In the genomic region with DNA sequence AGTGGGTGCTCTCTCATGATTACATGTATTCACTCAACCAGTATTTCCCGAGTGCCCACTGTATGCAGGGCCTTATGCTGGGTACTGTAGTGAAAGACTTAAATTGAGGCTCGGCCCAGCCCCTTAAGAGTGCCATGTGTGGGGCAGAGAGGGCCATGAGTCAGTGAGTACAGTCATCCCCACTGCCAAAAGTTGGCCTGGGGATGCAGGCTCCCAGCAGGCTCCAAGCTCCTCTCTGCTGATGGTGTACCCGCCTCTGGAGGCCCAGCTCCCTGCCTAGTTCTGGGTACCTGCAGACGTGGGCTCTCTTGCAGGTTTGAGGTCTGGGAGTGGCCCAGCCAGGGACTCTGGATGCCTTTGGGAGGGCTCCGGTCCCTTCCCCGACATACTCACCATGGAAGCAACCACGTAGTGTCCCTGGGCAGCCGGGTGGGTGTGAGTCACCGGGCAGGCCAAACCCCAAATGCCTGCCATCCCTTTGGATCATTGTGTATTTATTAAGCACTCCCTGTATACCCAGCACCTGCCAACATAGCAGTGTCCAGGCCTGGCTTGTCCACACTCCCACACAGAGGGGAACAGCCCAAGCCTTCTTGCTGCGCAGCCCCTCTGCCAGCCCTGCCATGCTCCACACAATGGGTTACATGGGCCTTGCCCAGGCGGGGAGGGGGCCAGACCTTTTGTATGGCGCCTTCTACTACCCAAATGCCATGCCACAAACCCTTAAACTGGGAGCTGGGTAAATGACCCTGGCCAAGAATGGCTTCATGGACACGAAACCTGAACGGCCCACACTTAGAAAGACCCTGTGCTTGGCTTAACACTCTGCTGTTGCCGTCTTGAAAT, we compare ENCODE assay signal across 12 cellular contexts.
A peak's percentile ranks its signal among the peaks of the same experiment; 100 is the strongest.
DNase-seq lines count a peak whose midpoint lies in the region; ATAC-seq and TF ChIP-seq lines count a peak whose summit lies in the region.
"Had no signal": no experiment of that assay in that cellular context is flagged by ENCODE, and none has a peak within 500 bp of the region (broad histone marks: within the 10 kb centered on the region; RNA-seq: fewer than 3 reads in every experiment).

No MANE protein-coding gene starts in this region.

- H3K36me3 ChIP-seq in SK-N-SH (replicated peaks in 1 of 2; ENCODE audit: control insufficient read depth in 1 of 2, insufficient read depth in 2 of 2, low read length in 1 of 2) (no peaks in the 10 kb centered on the region), upper lobe of right lung (no peaks in the 10 kb centered on the region)
- H3K36me3 ChIP-seq: SJCRH30, uterus had no signal

- H4K20me1 ChIP-seq in SK-N-SH (ENCODE audit: insufficient read depth): no peaks in the 10 kb centered on the region

- H3K9me3 Mint-ChIP-seq in activated T-cell treated with anti-CD3 and anti-CD28 coated beads, Interleukin-2, amount 50 U/mL, for 4 hours: no peaks in the 10 kb centered on the region
- H3K9me3 Mint-ChIP-seq: nephron had no signal

- H3K4me3 Mint-ChIP-seq in activated T-cell treated with anti-CD3 and anti-CD28 coated beads, Interleukin-2, amount 50 U/mL, for 4 hours: no peak overlapping the region
- H3K4me3 Mint-ChIP-seq: nephron had no signal

- TF ChIP-seq CTCF in SK-N-SH (IDR thresholded peaks at IDR 0.05) (no peak), upper lobe of right lung (IDR thresholded peaks at IDR 0.05) (no peak)

- peaks cover 21% of the 10 kb centered on the region for H3K4me1 Mint-ChIP-seq in activated T-cell treated with anti-CD3 and anti-CD28 coated beads, Interleukin-2, amount 50 U/mL, for 4 hours (ENCODE audit: low read depth)

- H3K4me2 ChIP-seq in SK-N-SH: peak overlapping the region; percentile 30; the same call in 1 of the 2 replicates
- H3K4me2 ChIP-seq: hepatocyte had no signal

- POLR2A ChIA-PET in SK-N-SH (lab: Yijun Ruan, JAX): interaction anchor here (1.1 to 1.9 kb wide), 3 partner anchors 14 to 127 kb away, joined by 4 to 6 read pairs (median 5); no protein-coding TSS in a partner anchor

- H3K79me2 ChIP-seq in SK-N-SH (ENCODE audit: insufficient read depth): no peaks in the 10 kb centered on the region
- H3K79me2 ChIP-seq: hepatocyte had no signal

- ATAC-seq in activated T-cell treated with anti-CD3 and anti-CD28 coated beads, Interleukin-2, amount 50 U/mL, for 4 hours: peak; percentile 41 to 49
- no peak for ATAC-seq in upper lobe of right lung
- ATAC-seq in HG02759 (IDR thresholded peaks at IDR 0.05; ENCODE audit: unreplicated experiment): no peak

- H3K27ac ChIP-seq in SK-N-SH (ENCODE audit: low read depth in 2 of 2, low read length in 1 of 2) (peak overlapping the region; percentile 17 to 68; a peak in 1 of 4 replicates), upper lobe of right lung (no peak overlapping the region)
- H3K27ac ChIP-seq: hepatocyte, SJCRH30, uterus had no signal

- H3K4me3 ChIP-seq in SK-N-SH (ENCODE audit: low read depth in 2 of 2, low read length in 1 of 2): no peak overlapping the region
- no peak overlapping the region for H3K4me3 ChIP-seq in upper lobe of right lung
- H3K4me3 ChIP-seq: hepatocyte, SJCRH30, uterus had no signal

- H3K4me1 ChIP-seq in SK-N-SH (ENCODE audit: control insufficient read depth in 1 of 2, insufficient read depth in 2 of 2, low read depth in 1 of 2, low read length in 1 of 2): peaks cover 40 to 59% of the 10 kb centered on the region in 2 experiments
- peaks cover 19% of the 10 kb centered on the region for H3K4me1 ChIP-seq in upper lobe of right lung
- H3K4me1 ChIP-seq: uterus had no signal

- 85% methylated on average over 7 of the region's 15 CpGs for WGBS in SK-N-SH (ENCODE audit: low lambda C conversion rate)

- no peak for DNase-seq in activated T-cell treated with anti-CD3 and anti-CD28 coated beads, Interleukin-2, amount 50 U/mL, for 4 hours
- DNase-seq in activated T-cell treated with anti-CD3 and anti-CD28 coated beads for 4 hours: no peak
- DNase-seq in SK-N-SH: no peak
- peak; percentile 61 for DNase-seq in fibroblast of peridontal ligament (ENCODE audit: extremely low read depth)
- peak; percentile 44 for DNase-seq in upper lobe of right lung
- no peak for DNase-seq in DMS53 treated with DMSO at 0.1 percent for 48 hours (lab: John Stamatoyannopoulos, UW; ENCODE audit: unreplicated experiment)
- no peak for DNase-seq in NCI-H1417 treated with DMSO at 0.1 percent for 48 hours (lab: John Stamatoyannopoulos, UW)
- DNase-seq: SJCRH30 had no signal

- H3K27me3 ChIP-seq in SK-N-SH (ENCODE audit: insufficient read depth) (no peaks in the 10 kb centered on the region), upper lobe of right lung (no peaks in the 10 kb centered on the region)
- H3K27me3 ChIP-seq: hepatocyte, uterus had no signal

- no peaks in the 10 kb centered on the region for H3K36me3 Mint-ChIP-seq in activated T-cell treated with anti-CD3 and anti-CD28 coated beads, Interleukin-2, amount 50 U/mL, for 4 hours (ENCODE audit: insufficient read depth)

- TF ChIP-seq RAD21 in SK-N-SH (IDR thresholded peaks at IDR 0.05; ENCODE audit: low read length): no peak

- H3K27me3 Mint-ChIP-seq in activated T-cell treated with anti-CD3 and anti-CD28 coated beads, Interleukin-2, amount 50 U/mL, for 4 hours (ENCODE audit: low read depth): peaks cover 2% of the 10 kb centered on the region

- no peak overlapping the region for H2AFZ ChIP-seq in SK-N-SH (ENCODE audit: low read depth)
- H2AFZ ChIP-seq: hepatocyte had no signal

- TF ChIP-seq EP300 in SK-N-SH (IDR thresholded peaks at IDR 0.05; ENCODE audit: borderline replicate concordance in 1 of 2, low read depth in 1 of 2, low read length in 1 of 2): no peak

- CTCF ChIA-PET in SK-N-SH (lab: Yijun Ruan, JAX): interaction anchor here (1.3 to 4.5 kb wide), 9 partner anchors 8 to 156 kb away, joined by 3 to 26 read pairs (median 5); no protein-coding TSS in a partner anchor

- no peak overlapping the region for H3K9ac ChIP-seq in SK-N-SH

- no peaks in the 10 kb centered on the region for H3F3A ChIP-seq in SK-N-SH (replicated peaks; ENCODE audit: insufficient read depth)

- H3K9me3 ChIP-seq in SK-N-SH (no peaks in the 10 kb centered on the region), upper lobe of right lung (no peaks in the 10 kb centered on the region)
- H3K9me3 ChIP-seq: SJCRH30, uterus had no signal

- intact Hi-C loops in upper lobe of right lung (cut with DNase I): no loop called here

- no peaks in the 10 kb centered on the region for H3K9me2 ChIP-seq in SK-N-SH

TF ChIP-seq in SK-N-SH, 30 proteins besides CTCF, POLR2A, EP300 and RAD21 (continues in another document):
- TF ChIP-seq NFIC (IDR thresholded peaks at IDR 0.05; ENCODE audit: borderline replicate concordance): no peak
- TF ChIP-seq SIN3A (IDR thresholded peaks at IDR 0.05; ENCODE audit: borderline replicate concordance, low read depth, low read length): no peak
- TF ChIP-seq TCF12 (IDR thresholded peaks at IDR 0.05): peak; percentile 13; the same call in 1 of the 2 replicates
- no peak for TF ChIP-seq NRF1 (IDR thresholded peaks at IDR 0.05; ENCODE audit: low read depth, low read length)
- TF ChIP-seq, protein P1, sequence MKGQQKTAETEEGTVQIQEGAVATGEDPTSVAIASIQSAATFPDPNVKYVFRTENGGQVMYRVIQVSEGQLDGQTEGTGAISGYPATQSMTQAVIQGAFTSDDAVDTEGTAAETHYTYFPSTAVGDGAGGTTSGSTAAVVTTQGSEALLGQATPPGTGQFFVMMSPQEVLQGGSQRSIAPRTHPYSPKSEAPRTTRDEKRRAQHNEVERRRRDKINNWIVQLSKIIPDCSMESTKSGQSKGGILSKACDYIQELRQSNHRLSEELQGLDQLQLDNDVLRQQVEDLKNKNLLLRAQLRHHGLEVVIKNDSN (IDR thresholded peaks at IDR 0.05; ENCODE audit: borderline replicate concordance, low read depth): no peak
- TF ChIP-seq FOXJ3 (CRISPR knock-in tag; IDR thresholded peaks at IDR 0.05): no peak
- TF ChIP-seq ELF1 (IDR thresholded peaks at IDR 0.05): no peak
- TF ChIP-seq, protein P2, sequence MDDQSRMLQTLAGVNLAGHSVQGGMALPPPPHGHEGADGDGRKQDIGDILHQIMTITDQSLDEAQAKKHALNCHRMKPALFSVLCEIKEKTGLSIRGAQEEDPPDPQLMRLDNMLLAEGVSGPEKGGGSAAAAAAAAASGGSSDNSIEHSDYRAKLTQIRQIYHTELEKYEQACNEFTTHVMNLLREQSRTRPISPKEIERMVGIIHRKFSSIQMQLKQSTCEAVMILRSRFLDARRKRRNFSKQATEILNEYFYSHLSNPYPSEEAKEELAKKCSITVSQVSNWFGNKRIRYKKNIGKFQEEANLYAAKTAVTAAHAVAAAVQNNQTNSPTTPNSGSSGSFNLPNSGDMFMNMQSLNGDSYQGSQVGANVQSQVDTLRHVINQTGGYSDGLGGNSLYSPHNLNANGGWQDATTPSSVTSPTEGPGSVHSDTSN (IDR thresholded peaks at IDR 0.05): no peak
- no peak for TF ChIP-seq USF2 (IDR thresholded peaks at IDR 0.05; ENCODE audit: borderline replicate concordance, low read depth, low read length)

Comparison
In these comparisons a context has a peak if more than half of its experiments do, and no peak if none do; other contexts are left out.
1. ATAC-seq: peak in activated T-cell treated with anti-CD3 and anti-CD28 coated beads, Interleukin-2, amount 50 U/mL, for 4 hours (2 of 2); none in upper lobe of right lung (single experiment) and HG02759 (single experiment).
2. DNase-seq: peak in fibroblast of peridontal ligament (single experiment) and upper lobe of right lung (single experiment); none in activated T-cell treated with anti-CD3 and anti-CD28 coated beads, Interleukin-2, amount 50 U/mL, for 4 hours (single experiment), activated T-cell treated with anti-CD3 and anti-CD28 coated beads for 4 hours (single experiment), SK-N-SH (single experiment), DMS53 treated with DMSO at 0.1 percent for 48 hours (single experiment) and NCI-H1417 treated with DMSO at 0.1 percent for 48 hours (single experiment).